ENCODE assay signal across 23 cellular contexts in genomic region chr19:41933131-41933458, GRCh38. TPM values are rescaled to one million over a fixed set of nuclear protein-coding genes. Genes with fewer than 3 reads are reported as not detected.
DNase-seq lines count a peak whose midpoint lies in the region; ATAC-seq, FAIRE-seq and TF ChIP-seq lines count a peak whose summit lies in the region.
"Had no signal": no experiment of that assay in that cellular context is flagged by ENCODE, and none has a peak within 500 bp of the region (broad histone marks: within the 10 kb centered on the region; RNA-seq: fewer than 3 reads in every experiment).

No MANE protein-coding gene starts in this region.

- H3K4me2 ChIP-seq in HepG2 (ENCODE audit: low read depth, low read length), result no peak overlapping the region
- H3K4me2 ChIP-seq: A549 had no signal

- TF ChIP-seq POLR2A in HepG2 (IDR thresholded peaks at IDR 0.05; ENCODE audit: insufficient read depth in 1 of 2, low read depth in 2 of 2, low read length in 2 of 2) (no peak), right lobe of liver (IDR thresholded peaks at IDR 0.05) (no peak), suprapubic skin (IDR thresholded peaks at IDR 0.05) (no peak)

- FAIRE-seq in HepG2 (lab: Jason Lieb, UNC), result no peak
- FAIRE-seq: A549 had no signal

- no TSS peak for BruUV-seq in HepG2 (replicated peaks; lab: Mats Ljungman, UMichigan)

- H3K4me3 ChIP-seq in HepG2 (replicated peaks in 1 of 3; ENCODE audit: insufficient read depth in 1 of 3, low read depth in 2 of 3, low read length in 3 of 3), result no peak overlapping the region
- H3K4me3 ChIP-seq in right lobe of liver, result no peak overlapping the region
- H3K4me3 ChIP-seq in suprapubic skin, result no peak overlapping the region
- H3K4me3 ChIP-seq in endodermal cell (ENCODE audit: low read length), result no peak overlapping the region
- H3K4me3 ChIP-seq: A549, gastroesophageal sphincter, right atrium auricular region, uterus had no signal

- H3K79me2 ChIP-seq in HepG2 (ENCODE audit: insufficient read depth, low read length), result no peaks in the 10 kb centered on the region

- in situ Hi-C loops in HepG2 (cut with HindIII; ENCODE audit: extremely low pct_ligation_motif_present, low pct_unique_long_range_greater_than_20kb), result loop anchor here (10.0 kb wide), 1 partner anchor 48 kb away; the partner anchor contains the start of gene ARHGEF1

- no peak overlapping the region for H3K9ac ChIP-seq in HepG2 (ENCODE audit: insufficient read depth, low read depth, low read length)
- H3K9ac ChIP-seq in endodermal cell (ENCODE audit: extremely low read depth, low read length, poor library complexity, severe bottlenecking), result no peak overlapping the region

- DNase-seq in HepG2 (ENCODE audit: low spot score) (no peak), right lobe of liver (no peak), suprapubic skin (ENCODE audit: low spot score in 2 of 2) (no peak), endodermal cell (no peak), DMS 273 (lab: John Stamatoyannopoulos, UW; ENCODE audit: unreplicated experiment) (no peak)
- DNase-seq in central memory CD8-positive, alpha-beta T cell (ENCODE audit: low spot score in 2 of 2), result no peak
- DNase-seq: activated CD4-positive, alpha-beta T cell treated with anti-CD3 and anti-CD28 coated beads for 1 hour; activated T-cell treated with anti-CD3 and anti-CD28 coated beads, Interleukin-2, amount 50 U/mL, for 72 hours; BE2C; cerebellar nuclear complex; NCI-H1092 treated with DMSO at 0.1 percent for 48 hours; NCI-H2081; NCI-H510A; substantia nigra; uterus had no signal

- POLR2A ChIA-PET in HepG2 (lab: Yijun Ruan, JAX), result no interaction called here

- H3K36me3 ChIP-seq in HepG2 (replicated peaks in 1 of 2; ENCODE audit: control insufficient read depth in 1 of 2, insufficient read depth in 2 of 2, low read length in 2 of 2), result no peaks in the 10 kb centered on the region
- no peaks in the 10 kb centered on the region for H3K36me3 ChIP-seq in right lobe of liver
- H3K36me3 ChIP-seq in suprapubic skin, result no peaks in the 10 kb centered on the region
- H3K36me3 ChIP-seq in endodermal cell (ENCODE audit: control insufficient read depth, insufficient read depth, low read length), result no peaks in the 10 kb centered on the region
- H3K36me3 ChIP-seq: BE2C, gastroesophageal sphincter, right atrium auricular region, uterus had no signal

- 18% methylated on average over 18 of the region's 19 CpGs for WGBS in HepG2 (ENCODE audit: low lambda C conversion rate)
- 23% methylated on average over 19 of the region's 19 CpGs for WGBS in right lobe of liver (ENCODE audit: insufficient coverage, low coverage, low lambda C conversion rate, missing lambda C conversion rate)
- 48% methylated on average over 19 of the region's 19 CpGs for WGBS in suprapubic skin
- 53 to 61% methylated on average over 14 to 19 of the region's 19 CpGs for WGBS in endodermal cell (ENCODE audit: insufficient coverage in 1 of 2, insufficient read length in 1 of 2), 2 experiments

- no peak for TF ChIP-seq RAD21 in HepG2 (CRISPR knock-in tag; IDR thresholded peaks at IDR 0.05)

- peaks cover 19% of the 10 kb centered on the region for H3K36me3 Mint-ChIP-seq in central memory CD8-positive, alpha-beta T cell (ENCODE audit: insufficient read depth)
- H3K36me3 Mint-ChIP-seq in endodermal cell (ENCODE audit: low read depth), result no peaks in the 10 kb centered on the region
- H3K36me3 Mint-ChIP-seq: activated naive CD8-positive, alpha-beta T cell had no signal

- H2AFZ ChIP-seq in HepG2 (ENCODE audit: low read length), result no peak overlapping the region

- H4K20me1 ChIP-seq in HepG2 (ENCODE audit: insufficient read depth, low read length), result peaks cover 6% of the 10 kb centered on the region; the same call in 1 of the 2 replicates

- CTCF ChIA-PET in HepG2 (lab: Yijun Ruan, JAX; ENCODE audit: low intra/inter-chr PET ratio, low total read pairs), result no interaction called here

- intact Hi-C loops in HepG2 (cut with micrococcal nuclease; ENCODE audit: unreplicated experiment), result no loop called here
- intact Hi-C loops in right lobe of liver (cut with DNase I), result loop anchor here in 1 of 2 donors (10.0 kb wide), 1 partner anchor 58 kb away; the partner anchor contains the start of gene CD79A

- H3K27me3 Mint-ChIP-seq in central memory CD8-positive, alpha-beta T cell, result peaks cover 15% of the 10 kb centered on the region
- H3K27me3 Mint-ChIP-seq in endodermal cell (ENCODE audit: insufficient read depth), result peaks cover 94% of the 10 kb centered on the region
- H3K27me3 Mint-ChIP-seq: activated naive CD8-positive, alpha-beta T cell had no signal

- no peaks in the 10 kb centered on the region for H3K9me3 Mint-ChIP-seq in central memory CD8-positive, alpha-beta T cell
- peaks cover 8% of the 10 kb centered on the region for H3K9me3 Mint-ChIP-seq in endodermal cell
- H3K9me3 Mint-ChIP-seq: activated T-cell treated with anti-CD3 and anti-CD28 coated beads, Interleukin-2, amount 50 U/mL, for 72 hours had no signal

- ATAC-seq in HepG2 (no peak), right lobe of liver (no peak)
- no peak for ATAC-seq in central memory CD8-positive, alpha-beta T cell (replicated peaks; ENCODE audit: extremely low read depth, poor library complexity, severe bottlenecking)
- ATAC-seq: A549; activated T-cell treated with anti-CD3 and anti-CD28 coated beads, Interleukin-2, amount 50 U/mL, for 72 hours; esophagus mucosa; gastroesophageal sphincter had no signal

- H3K4me3 Mint-ChIP-seq in central memory CD8-positive, alpha-beta T cell, result no peak overlapping the region
- H3K4me3 Mint-ChIP-seq in endodermal cell, result no peak overlapping the region
- H3K4me3 Mint-ChIP-seq: activated naive CD8-positive, alpha-beta T cell; activated T-cell treated with anti-CD3 and anti-CD28 coated beads, Interleukin-2, amount 50 U/mL, for 72 hours had no signal

- H3K4me1 ChIP-seq in HepG2 (ENCODE audit: insufficient read depth, low read length), result peaks cover 11% of the 10 kb centered on the region
- peaks cover 0 to 5% (median 0%) of the 10 kb centered on the region in 4 donors for H3K4me1 ChIP-seq in right lobe of liver
- peaks cover 20% of the 10 kb centered on the region for H3K4me1 ChIP-seq in suprapubic skin
- H3K4me1 ChIP-seq in endodermal cell (ENCODE audit: control insufficient read depth, insufficient read depth, low read length), result no peaks in the 10 kb centered on the region
- H3K4me1 ChIP-seq: BE2C had no signal

- no peak for TF ChIP-seq CTCF in HepG2 (CRISPR knock-in tag; IDR thresholded peaks at IDR 0.05)
- no peak for TF ChIP-seq CTCF in right lobe of liver (IDR thresholded peaks at IDR 0.05)
- no peak for TF ChIP-seq CTCF in suprapubic skin (IDR thresholded peaks at IDR 0.05)
- no peak for TF ChIP-seq CTCF in endodermal cell (conservative IDR thresholded peaks at IDR 0.05)

- H3K27ac ChIP-seq in HepG2 (ENCODE audit: extremely low read length, insufficient read depth, low read length) (no peak overlapping the region), right lobe of liver (no peak overlapping the region), suprapubic skin (no peak overlapping the region), endodermal cell (ENCODE audit: low read depth, low read length) (no peak overlapping the region)
- H3K27ac ChIP-seq: A549, gastroesophageal sphincter, right atrium auricular region, uterus had no signal

- H3K4me1 Mint-ChIP-seq in central memory CD8-positive, alpha-beta T cell, result peaks cover 64% of the 10 kb centered on the region
- H3K4me1 Mint-ChIP-seq in endodermal cell, result peaks cover 18% of the 10 kb centered on the region

- peak overlapping the region; percentile 95 for H3K27ac Mint-ChIP-seq in central memory CD8-positive, alpha-beta T cell (ENCODE audit: low read depth)
- no peak overlapping the region for H3K27ac Mint-ChIP-seq in endodermal cell

- H3K9me3 ChIP-seq in HepG2 (ENCODE audit: low read length), result no peaks in the 10 kb centered on the region
- no peaks in the 10 kb centered on the region for H3K9me3 ChIP-seq in right lobe of liver
- H3K9me3 ChIP-seq in suprapubic skin, result no peaks in the 10 kb centered on the region
- H3K9me3 ChIP-seq in endodermal cell (ENCODE audit: control insufficient read depth, low read length), result peaks cover 5% of the 10 kb centered on the region
- H3K9me3 ChIP-seq: A549, BE2C, gastroesophageal sphincter, right atrium auricular region, uterus had no signal

- TF ChIP-seq EP300 in HepG2 (IDR thresholded peaks at IDR 0.05; ENCODE audit: low read depth in 2 of 2, low read length in 2 of 2) (no peak), HepG2 (CRISPR knock-in tag; IDR thresholded peaks at IDR 0.05; ENCODE audit: borderline replicate concordance) (no peak), suprapubic skin (IDR thresholded peaks at IDR 0.05) (no peak)

- H3K27me3 ChIP-seq in HepG2 (ENCODE audit: control insufficient read depth in 1 of 2, insufficient read depth in 2 of 2, low read length in 2 of 2), result peaks cover 13 to 90% of the 10 kb centered on the region in 2 experiments
- H3K27me3 ChIP-seq in right lobe of liver, result peaks cover 4 to 23% of the 10 kb centered on the region in 2 donors
- H3K27me3 ChIP-seq in suprapubic skin, result peaks cover 100% of the 10 kb centered on the region
- H3K27me3 ChIP-seq in endodermal cell (ENCODE audit: control insufficient read depth, insufficient read depth, low read length, poor library complexity, severe bottlenecking), result peaks cover 97% of the 10 kb centered on the region

RNA-seq across cellular contexts. Expression of gene ERFL, which starts 4.8 kb away (rescaled TPM):
- total RNA-seq in HepG2 (2016; rRNA removed; fragmentation: Illumina TruSeq; extraction: Trizol) (not detected in 2 replicates), right lobe of liver (not detected), suprapubic skin (under 1 TPM in 2 of 4 donors, not detected in 2; 0.21 to 0.72 TPM), endodermal cell (under 1 TPM; 0.13 to 0.53 TPM)
- total RNA-seq in HepG2 (2016; cell fraction: cytosol; rRNA removed; fragmentation: Illumina TruSeq; extraction: Trizol; ENCODE audit: low read depth), result not detected in 2 replicates
- total RNA-seq in HepG2 (2016; cell fraction: insoluble cytoplasmic fraction; rRNA removed; fragmentation: Illumina TruSeq; extraction: Trizol), result not detected in 2 replicates
- not detected in 2 replicates for total RNA-seq in HepG2 (2016; cell fraction: membrane; rRNA removed; fragmentation: Illumina TruSeq; extraction: Trizol)
- not detected in 2 replicates for total RNA-seq in HepG2 (2016; cell fraction: nucleus; rRNA removed; fragmentation: Illumina TruSeq; extraction: Trizol)
- not detected in 2 replicates for polyA plus RNA-seq in HepG2 (2011; rRNA removed)
- 0.03 TPM in 1 of 2 replicates, not detected in the other for polyA plus RNA-seq in HepG2 (2011; cell fraction: cytosol; rRNA removed)
- not detected in 2 replicates for polyA plus RNA-seq in HepG2 (2011; cell fraction: nucleus; rRNA removed)
- 0.07 TPM in 1 of 2 replicates, not detected in the other for polyA plus RNA-seq in HepG2 (2012)
- not detected in 2 replicates for polyA plus RNA-seq in HepG2 (2016; cell fraction: cytosol; fragmentation: Illumina TruSeq; extraction: Trizol; ENCODE audit: low read depth)
- polyA plus RNA-seq in HepG2 (2016; cell fraction: insoluble cytoplasmic fraction; fragmentation: Illumina TruSeq; extraction: Trizol; ENCODE audit: low read depth), result not detected in 2 replicates
- not detected in 2 replicates for polyA plus RNA-seq in HepG2 (2016; cell fraction: membrane; fragmentation: Illumina TruSeq; extraction: Trizol; ENCODE audit: low read depth)
- not detected in 2 replicates for polyA plus RNA-seq in HepG2 (2016; cell fraction: nucleus; fragmentation: Illumina TruSeq; extraction: Trizol; ENCODE audit: insufficient read depth, low read depth)
- not detected in 2 replicates for polyA minus RNA-seq in HepG2 (2011; rRNA and poly(A)+ RNA removed; ENCODE audit: low replicate concordance)
- not detected in 2 replicates for polyA minus RNA-seq in HepG2 (2011; cell fraction: cytosol; rRNA and poly(A)+ RNA removed)
- not detected in 2 replicates for polyA minus RNA-seq in HepG2 (2011; cell fraction: nucleus; rRNA and poly(A)+ RNA removed)
- polyA plus RNA-seq in endodermal cell (2013, experiment 1 of 2), result 0.25 TPM
- 0.29 TPM for polyA plus RNA-seq in endodermal cell (2013, experiment 2 of 2)
- total RNA-seq: esophagus mucosa, gastroesophageal sphincter, kidney epithelial cell, lung microvascular endothelial cell, right atrium auricular region had no signal

RNA-seq across cellular contexts. Expression of gene RABAC1, which starts 26.0 kb away (rescaled TPM):
- 20.7 and 37.4 TPM in 2 replicates for total RNA-seq in HepG2 (2016; rRNA removed; fragmentation: Illumina TruSeq; extraction: Trizol)
- 32.7 and 40.5 TPM in 2 replicates for total RNA-seq in HepG2 (2016; cell fraction: cytosol; rRNA removed; fragmentation: Illumina TruSeq; extraction: Trizol; ENCODE audit: low read depth)
- total RNA-seq in HepG2 (2016; cell fraction: insoluble cytoplasmic fraction; rRNA removed; fragmentation: Illumina TruSeq; extraction: Trizol), result 21.9 and 38.8 TPM in 2 replicates
- total RNA-seq in HepG2 (2016; cell fraction: membrane; rRNA removed; fragmentation: Illumina TruSeq; extraction: Trizol), result 24.1 and 26.6 TPM in 2 replicates
- 28.4 and 29.8 TPM in 2 replicates for total RNA-seq in HepG2 (2016; cell fraction: nucleus; rRNA removed; fragmentation: Illumina TruSeq; extraction: Trizol)
- polyA plus RNA-seq in HepG2 (2011; rRNA removed), result 74.0 and 91.2 TPM in 2 replicates
- 112 and 172 TPM in 2 replicates for polyA plus RNA-seq in HepG2 (2011; cell fraction: cytosol; rRNA removed)
- polyA plus RNA-seq in HepG2 (2011; cell fraction: nucleus; rRNA removed), result 93.5 and 96.2 TPM in 2 replicates
- polyA plus RNA-seq in HepG2 (2012), result 38.2 and 66.0 TPM in 2 replicates
- polyA plus RNA-seq in HepG2 (2016; cell fraction: cytosol; fragmentation: Illumina TruSeq; extraction: Trizol; ENCODE audit: low read depth), result 34.2 and 39.3 TPM in 2 replicates
- polyA plus RNA-seq in HepG2 (2016; cell fraction: insoluble cytoplasmic fraction; fragmentation: Illumina TruSeq; extraction: Trizol; ENCODE audit: low read depth), result 20.0 and 22.5 TPM in 2 replicates
- polyA plus RNA-seq in HepG2 (2016; cell fraction: membrane; fragmentation: Illumina TruSeq; extraction: Trizol; ENCODE audit: low read depth), result 21.0 and 26.9 TPM in 2 replicates
- 52.4 and 53.1 TPM in 2 replicates for polyA plus RNA-seq in HepG2 (2016; cell fraction: nucleus; fragmentation: Illumina TruSeq; extraction: Trizol; ENCODE audit: insufficient read depth, low read depth)
- polyA minus RNA-seq in HepG2 (2011; rRNA and poly(A)+ RNA removed; ENCODE audit: low replicate concordance), result 32.5 and 96.8 TPM in 2 replicates
- polyA minus RNA-seq in HepG2 (2011; cell fraction: cytosol; rRNA and poly(A)+ RNA removed), result 26.4 and 26.8 TPM in 2 replicates
- 21.6 and 26.0 TPM in 2 replicates for polyA minus RNA-seq in HepG2 (2011; cell fraction: nucleus; rRNA and poly(A)+ RNA removed)
- 100 to 1,000 TPM in 2 of 6 experiments, 10 to 100 TPM in 4; 53.6 to 124 (median 75.8) TPM for total RNA-seq in right lobe of liver
- 100 to 1,000 TPM in 3 of 4 donors, 10 to 100 TPM in 1; 75.2 to 137 (median 125) TPM for total RNA-seq in suprapubic skin
- total RNA-seq in endodermal cell, result 100 to 1,000 TPM; 114 to 122 TPM
- polyA plus RNA-seq in endodermal cell (2013, experiment 1 of 2), result 91.4 TPM
- polyA plus RNA-seq in endodermal cell (2013, experiment 2 of 2), result 79.9 TPM

RNA-seq across cellular contexts. Expression of gene ARHGEF1, which starts 50.1 kb away (rescaled TPM):
- total RNA-seq in HepG2 (2016; rRNA removed; fragmentation: Illumina TruSeq; extraction: Trizol), result 26.2 and 34.7 TPM in 2 replicates
- 6.5 and 9.6 TPM in 2 replicates for total RNA-seq in HepG2 (2016; cell fraction: cytosol; rRNA removed; fragmentation: Illumina TruSeq; extraction: Trizol; ENCODE audit: low read depth)
- 16.1 and 36.8 TPM in 2 replicates for total RNA-seq in HepG2 (2016; cell fraction: insoluble cytoplasmic fraction; rRNA removed; fragmentation: Illumina TruSeq; extraction: Trizol)
- 10.4 and 11.0 TPM in 2 replicates for total RNA-seq in HepG2 (2016; cell fraction: membrane; rRNA removed; fragmentation: Illumina TruSeq; extraction: Trizol)
- total RNA-seq in HepG2 (2016; cell fraction: nucleus; rRNA removed; fragmentation: Illumina TruSeq; extraction: Trizol), result 28.3 and 29.2 TPM in 2 replicates
- polyA plus RNA-seq in HepG2 (2011; rRNA removed), result 33.1 and 33.7 TPM in 2 replicates
- polyA plus RNA-seq in HepG2 (2011; cell fraction: cytosol; rRNA removed), result 20.2 and 33.5 TPM in 2 replicates
- 215 and 292 TPM in 2 replicates for polyA plus RNA-seq in HepG2 (2011; cell fraction: nucleus; rRNA removed)
- 33.2 and 34.0 TPM in 2 replicates for polyA plus RNA-seq in HepG2 (2012)
- 3.8 and 4.4 TPM in 2 replicates for polyA plus RNA-seq in HepG2 (2016; cell fraction: cytosol; fragmentation: Illumina TruSeq; extraction: Trizol; ENCODE audit: low read depth)
- 20.7 and 29.5 TPM in 2 replicates for polyA plus RNA-seq in HepG2 (2016; cell fraction: insoluble cytoplasmic fraction; fragmentation: Illumina TruSeq; extraction: Trizol; ENCODE audit: low read depth)
- polyA plus RNA-seq in HepG2 (2016; cell fraction: membrane; fragmentation: Illumina TruSeq; extraction: Trizol; ENCODE audit: low read depth), result 7.4 and 8.4 TPM in 2 replicates
- 90.2 and 102 TPM in 2 replicates for polyA plus RNA-seq in HepG2 (2016; cell fraction: nucleus; fragmentation: Illumina TruSeq; extraction: Trizol; ENCODE audit: insufficient read depth, low read depth)
- polyA minus RNA-seq in HepG2 (2011; rRNA and poly(A)+ RNA removed; ENCODE audit: low replicate concordance), result 15.9 and 39.4 TPM in 2 replicates
- polyA minus RNA-seq in HepG2 (2011; cell fraction: cytosol; rRNA and poly(A)+ RNA removed), result 16.3 and 26.4 TPM in 2 replicates
- 29.6 and 31.9 TPM in 2 replicates for polyA minus RNA-seq in HepG2 (2011; cell fraction: nucleus; rRNA and poly(A)+ RNA removed)
- 10 to 100 TPM; 25.3 to 39.7 (median 30.2) TPM for total RNA-seq in right lobe of liver
- total RNA-seq in suprapubic skin, result 100 to 1,000 TPM in 1 of 4 donors, 10 to 100 TPM in 3; 61.0 to 173 (median 72.1) TPM
- total RNA-seq in endodermal cell, result 100 to 1,000 TPM in 1 of 2 donors, 10 to 100 TPM in 1; 89.9 to 116 TPM
- polyA plus RNA-seq in endodermal cell (2013, experiment 1 of 2), result 48.7 TPM
- 35.1 TPM for polyA plus RNA-seq in endodermal cell (2013, experiment 2 of 2)

RNA-seq across cellular contexts. Expression of gene CD79A, which starts 56.0 kb away (rescaled TPM):
- 0.27 and 0.33 TPM in 2 replicates for total RNA-seq in HepG2 (2016; rRNA removed; fragmentation: Illumina TruSeq; extraction: Trizol)
- total RNA-seq in HepG2 (2016; cell fraction: cytosol; rRNA removed; fragmentation: Illumina TruSeq; extraction: Trizol; ENCODE audit: low read depth), result 0.26 and 0.51 TPM in 2 replicates
- total RNA-seq in HepG2 (2016; cell fraction: insoluble cytoplasmic fraction; rRNA removed; fragmentation: Illumina TruSeq; extraction: Trizol), result 0.24 and 0.37 TPM in 2 replicates
- 0.62 TPM in 1 of 2 replicates, not detected in the other for total RNA-seq in HepG2 (2016; cell fraction: membrane; rRNA removed; fragmentation: Illumina TruSeq; extraction: Trizol)
- total RNA-seq in HepG2 (2016; cell fraction: nucleus; rRNA removed; fragmentation: Illumina TruSeq; extraction: Trizol), result 0.40 TPM in 1 of 2 replicates, not detected in the other
- 0.24 and 0.30 TPM in 2 replicates for polyA plus RNA-seq in HepG2 (2011; rRNA removed)
- polyA plus RNA-seq in HepG2 (2011; cell fraction: cytosol; rRNA removed), result 0.44 and 0.52 TPM in 2 replicates
- 0.31 and 0.51 TPM in 2 replicates for polyA plus RNA-seq in HepG2 (2011; cell fraction: nucleus; rRNA removed)
- 0.25 TPM in 1 of 2 replicates, not detected in the other for polyA plus RNA-seq in HepG2 (2012)
- polyA plus RNA-seq in HepG2 (2016; cell fraction: cytosol; fragmentation: Illumina TruSeq; extraction: Trizol; ENCODE audit: low read depth), result 0.21 and 0.44 TPM in 2 replicates
- 0.49 and 0.52 TPM in 2 replicates for polyA plus RNA-seq in HepG2 (2016; cell fraction: insoluble cytoplasmic fraction; fragmentation: Illumina TruSeq; extraction: Trizol; ENCODE audit: low read depth)
- polyA plus RNA-seq in HepG2 (2016; cell fraction: membrane; fragmentation: Illumina TruSeq; extraction: Trizol; ENCODE audit: low read depth), result 0.69 and 1.1 TPM in 2 replicates
- polyA plus RNA-seq in HepG2 (2016; cell fraction: nucleus; fragmentation: Illumina TruSeq; extraction: Trizol; ENCODE audit: insufficient read depth, low read depth), result 0.78 and 0.95 TPM in 2 replicates
- polyA minus RNA-seq in HepG2 (2011; rRNA and poly(A)+ RNA removed; ENCODE audit: low replicate concordance), result 0.26 and 0.84 TPM in 2 replicates
- 0.49 TPM in 1 of 2 replicates, not detected in the other for polyA minus RNA-seq in HepG2 (2011; cell fraction: cytosol; rRNA and poly(A)+ RNA removed)
- polyA minus RNA-seq in HepG2 (2011; cell fraction: nucleus; rRNA and poly(A)+ RNA removed), result not detected in 2 replicates
- under 1 TPM in 4 of 6 experiments, not detected in 2; 0.18 to 0.71 (median 0.39) TPM for total RNA-seq in right lobe of liver
- 1 to 10 TPM in 1 of 4 donors, not detected in 3; 3.0 TPM for total RNA-seq in suprapubic skin
- not detected for total RNA-seq in endodermal cell
- polyA plus RNA-seq in endodermal cell (2013, experiment 1 of 2), result 0.43 TPM
- polyA plus RNA-seq in endodermal cell (2013, experiment 2 of 2), result 0.58 TPM
- total RNA-seq: kidney epithelial cell, lung microvascular endothelial cell, osteocyte had no signal
